In genomic region chr17:76241205-76241539, GRCh38 we compare ENCODE assay signal across 1 cellular context.
TF ChIP-seq lines count a peak whose summit lies in the region.

No MANE protein-coding gene starts in this region.

TF ChIP-seq in GM12878, 131 proteins besides CTCF, POLR2A, EP300 and RAD21 (continued from another document):
- TF ChIP-seq, protein P1, sequence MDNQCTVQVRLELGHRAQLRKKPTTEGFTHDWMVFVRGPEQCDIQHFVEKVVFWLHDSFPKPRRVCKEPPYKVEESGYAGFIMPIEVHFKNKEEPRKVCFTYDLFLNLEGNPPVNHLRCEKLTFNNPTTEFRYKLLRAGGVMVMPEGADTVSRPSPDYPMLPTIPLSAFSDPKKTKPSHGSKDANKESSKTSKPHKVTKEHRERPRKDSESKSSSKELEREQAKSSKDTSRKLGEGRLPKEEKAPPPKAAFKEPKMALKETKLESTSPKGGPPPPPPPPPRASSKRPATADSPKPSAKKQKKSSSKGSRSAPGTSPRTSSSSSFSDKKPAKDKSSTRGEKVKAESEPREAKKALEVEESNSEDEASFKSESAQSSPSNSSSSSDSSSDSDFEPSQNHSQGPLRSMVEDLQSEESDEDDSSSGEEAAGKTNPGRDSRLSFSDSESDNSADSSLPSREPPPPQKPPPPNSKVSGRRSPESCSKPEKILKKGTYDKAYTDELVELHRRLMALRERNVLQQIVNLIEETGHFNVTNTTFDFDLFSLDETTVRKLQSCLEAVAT (IDR thresholded peaks at IDR 0.05) = no peak
- no peak for TF ChIP-seq POU2F2 (IDR thresholded peaks at IDR 0.05; ENCODE audit: borderline replicate concordance, low read depth, low read length)
- no peak for TF ChIP-seq PML (IDR thresholded peaks at IDR 0.05; ENCODE audit: low read length)
TF ChIP-seq in GM12878: peak in this region for 0.
